ENCODE assay signal across 16 cellular contexts in genomic region chr3:126550488-126551051, GRCh38. TPM values are rescaled to one million over a fixed set of nuclear protein-coding genes. Genes with fewer than 3 reads are reported as not detected.
A peak's percentile ranks its signal among the peaks of the same experiment; 100 is the strongest.
DNase-seq lines count a peak whose midpoint lies in the region; ATAC-seq and TF ChIP-seq lines count a peak whose summit lies in the region.
"Had no signal": no experiment of that assay in that cellular context is flagged by ENCODE, and none has a peak within 500 bp of the region (broad histone marks: within the 10 kb centered on the region; RNA-seq: fewer than 3 reads in every experiment).

No MANE protein-coding gene starts in this region.

- no peak overlapping the region for H3K27ac Mint-ChIP-seq in central memory CD8-positive, alpha-beta T cell (ENCODE audit: low read depth)
- peak overlapping the region; percentile 1 for H3K27ac Mint-ChIP-seq in neural progenitor cell
- H3K27ac Mint-ChIP-seq: activated CD8-positive, alpha-beta T cell treated with anti-CD3 and anti-CD28 coated beads for 36 hours; naive thymus-derived CD4-positive, alpha-beta T cell had no signal

- H3K4me2 ChIP-seq in neural progenitor cell = no peak overlapping the region

- no peaks in the 10 kb centered on the region for H3K27me3 ChIP-seq in neural progenitor cell
- H3K27me3 ChIP-seq in vagina = no peaks in the 10 kb centered on the region
- H3K27me3 ChIP-seq: SJSA1 had no signal

- H3K9me3 ChIP-seq in neural progenitor cell (ENCODE audit: low read depth) = no peaks in the 10 kb centered on the region
- H3K9me3 ChIP-seq in vagina = no peaks in the 10 kb centered on the region
- H3K9me3 ChIP-seq: SJSA1, tibial artery had no signal

- H3K4me1 Mint-ChIP-seq in central memory CD8-positive, alpha-beta T cell = no peaks in the 10 kb centered on the region
- H3K4me1 Mint-ChIP-seq in neural progenitor cell = peaks cover 27% of the 10 kb centered on the region

- H3K9ac ChIP-seq in neural progenitor cell = no peak overlapping the region

- H4K20me1 ChIP-seq in neural progenitor cell (ENCODE audit: low read depth) = no peaks in the 10 kb centered on the region

- H3K4me3 Mint-ChIP-seq in central memory CD8-positive, alpha-beta T cell = no peak overlapping the region
- H3K4me3 Mint-ChIP-seq in neural progenitor cell = no peak overlapping the region
- H3K4me3 Mint-ChIP-seq: activated CD8-positive, alpha-beta T cell treated with anti-CD3 and anti-CD28 coated beads for 36 hours; naive thymus-derived CD4-positive, alpha-beta T cell had no signal

- H3K27me3 Mint-ChIP-seq in central memory CD8-positive, alpha-beta T cell = peaks cover 22% of the 10 kb centered on the region
- H3K27me3 Mint-ChIP-seq in neural progenitor cell (ENCODE audit: insufficient read depth, low read depth) = no peaks in the 10 kb centered on the region
- H3K27me3 Mint-ChIP-seq: activated CD8-positive, alpha-beta T cell treated with anti-CD3 and anti-CD28 coated beads for 36 hours had no signal

- no peak for TF ChIP-seq CTCF in neural progenitor cell (IDR thresholded peaks at IDR 0.05)
- no peak for TF ChIP-seq CTCF in vagina (IDR thresholded peaks at IDR 0.05)

- intact Hi-C loops in left cardiac atrium (cut with DNase I) (no loop called here), Right ventricle myocardium superior (cut with DNase I) (no loop called here), vagina (cut with DNase I) (no loop called here)

- no peak overlapping the region for H3K27ac ChIP-seq in neural progenitor cell
- no peak overlapping the region for H3K27ac ChIP-seq in vagina
- H3K27ac ChIP-seq: SJSA1, tibial artery had no signal

- TF ChIP-seq POLR2A in vagina (IDR thresholded peaks at IDR 0.05) = no peak

- H3K4me3 ChIP-seq in neural progenitor cell (no peak overlapping the region), vagina (no peak overlapping the region)
- H3K4me3 ChIP-seq: SJSA1, tibial artery had no signal

- no peak overlapping the region for H2AFZ ChIP-seq in neural progenitor cell (replicated peaks)

- no peaks in the 10 kb centered on the region for H3K79me2 ChIP-seq in neural progenitor cell (ENCODE audit: low read depth)

- H3K4me1 ChIP-seq in neural progenitor cell = peaks cover 17% of the 10 kb centered on the region
- H3K4me1 ChIP-seq in vagina = no peaks in the 10 kb centered on the region
- H3K4me1 ChIP-seq: SJSA1, tibial artery had no signal

- H3K36me3 ChIP-seq in neural progenitor cell (no peaks in the 10 kb centered on the region), vagina (no peaks in the 10 kb centered on the region)
- H3K36me3 ChIP-seq: SJSA1, tibial artery had no signal

- H3K9me3 Mint-ChIP-seq in central memory CD8-positive, alpha-beta T cell = no peaks in the 10 kb centered on the region
- no peaks in the 10 kb centered on the region for H3K9me3 Mint-ChIP-seq in neural progenitor cell
- H3K9me3 Mint-ChIP-seq: activated CD8-positive, alpha-beta T cell treated with anti-CD3 and anti-CD28 coated beads for 36 hours; naive thymus-derived CD4-positive, alpha-beta T cell had no signal

- peaks cover 2% of the 10 kb centered on the region for H3K36me3 Mint-ChIP-seq in central memory CD8-positive, alpha-beta T cell (ENCODE audit: insufficient read depth)
- H3K36me3 Mint-ChIP-seq in neural progenitor cell = no peaks in the 10 kb centered on the region
- H3K36me3 Mint-ChIP-seq: naive thymus-derived CD4-positive, alpha-beta T cell had no signal

- DNase-seq in left cardiac atrium (peak; percentile 14), Right ventricle myocardium superior (no peak), neural progenitor cell (ENCODE audit: low spot score) (no peak), vagina (ENCODE audit: extremely low spot score in 2 of 2) (peak; percentile 71 to 93), COLO829 (ENCODE audit: low spot score) (no peak), GF-D8 (lab: John Stamatoyannopoulos, UW) (no peak), NCI-H226 (no peak)
- peak; percentile 6 to 8 for DNase-seq in central memory CD8-positive, alpha-beta T cell (ENCODE audit: low spot score in 2 of 2)
- DNase-seq: activated CD8-positive, alpha-beta T cell treated with anti-CD3 and anti-CD28 coated beads for 36 hours; effector memory CD4-positive, alpha-beta T cell; stimulated activated CD4-positive, alpha-beta T cell treated with anti-CD3 and anti-CD28 coated beads, Interleukin-2, amount 100 ng/mL, for 48 hours had no signal

- ATAC-seq in left cardiac atrium = no peak
- ATAC-seq in Right ventricle myocardium superior (ENCODE audit: poor library complexity) = no peak
- ATAC-seq in central memory CD8-positive, alpha-beta T cell (replicated peaks; ENCODE audit: extremely low read depth, poor library complexity, severe bottlenecking) = no peak
- ATAC-seq: activated CD8-positive, alpha-beta T cell treated with anti-CD3 and anti-CD28 coated beads for 36 hours; naive thymus-derived CD4-positive, alpha-beta T cell had no signal

- no peaks in the 10 kb centered on the region for H3F3A ChIP-seq in neural progenitor cell (ENCODE audit: low read depth)

RNA-seq across cellular contexts. Expression of gene C3orf22, which starts 8.2 kb away (rescaled TPM):
- total RNA-seq in left cardiac atrium (not detected), Right ventricle myocardium superior (not detected), neural progenitor cell (ENCODE audit: low replicate concordance) (not detected in 2 replicates), vagina (not detected)
- total RNA-seq: activated CD8-positive, alpha-beta T cell treated with anti-CD3 and anti-CD28 coated beads for 36 hours; liver; M059J; naive thymus-derived CD4-positive, alpha-beta T cell; SJSA1 had no signal

RNA-seq across cellular contexts. Expression of gene CHST13, which starts 26.6 kb away (rescaled TPM):
- under 1 TPM; 0.60 to 0.74 TPM for total RNA-seq in left cardiac atrium
- 0.11 TPM for total RNA-seq in Right ventricle myocardium superior
- total RNA-seq in neural progenitor cell (ENCODE audit: low replicate concordance) = 0.09 and 0.34 TPM in 2 replicates
- 4.2 TPM for total RNA-seq in vagina
- total RNA-seq: activated CD8-positive, alpha-beta T cell treated with anti-CD3 and anti-CD28 coated beads for 36 hours; M059J; SJSA1 had no signal

RNA-seq across cellular contexts. Expression of gene UROC1, which starts 33.0 kb away (rescaled TPM):
- not detected for total RNA-seq in left cardiac atrium
- total RNA-seq in Right ventricle myocardium superior = not detected
- not detected in 2 replicates for total RNA-seq in neural progenitor cell (ENCODE audit: low replicate concordance)
- total RNA-seq in vagina = not detected
- total RNA-seq: activated CD8-positive, alpha-beta T cell treated with anti-CD3 and anti-CD28 coated beads for 36 hours; naive thymus-derived CD4-positive, alpha-beta T cell; SJSA1 had no signal

Comparison
In these comparisons a context has a peak if more than half of its experiments do, and no peak if none do; other contexts are left out.
1. DNase-seq: peak in left cardiac atrium (single experiment), central memory CD8-positive, alpha-beta T cell (2 of 2) and vagina (2 of 2); none in Right ventricle myocardium superior (single experiment), neural progenitor cell (single experiment), COLO829 (single experiment), GF-D8 (single experiment) and NCI-H226 (single experiment).